8 cellular contexts compared by ENCODE assay signal in the genomic region with DNA sequence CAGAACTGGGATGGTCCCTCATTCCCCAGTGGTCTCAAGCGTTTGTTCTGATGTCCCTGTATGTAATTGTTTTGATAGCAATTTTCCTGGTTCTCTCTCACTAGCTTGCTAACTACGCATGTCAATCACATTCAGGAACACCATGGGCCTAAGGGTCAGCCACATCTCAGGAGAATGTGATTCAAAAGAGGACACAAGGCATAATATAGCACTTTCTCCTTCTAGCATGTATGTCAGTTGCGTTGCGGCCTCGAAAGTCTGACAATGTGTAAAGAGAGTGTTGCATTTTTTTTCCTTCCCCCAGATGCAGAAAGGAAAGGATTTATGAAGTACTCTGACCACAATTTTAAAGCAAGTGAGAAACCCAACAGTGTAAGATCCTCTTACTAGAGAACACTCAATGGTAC.
A peak's percentile ranks its signal among the peaks of the same experiment; 100 is the strongest.
DNase-seq lines count a peak whose midpoint lies in the region; FAIRE-seq and TF ChIP-seq lines count a peak whose summit lies in the region.

No MANE protein-coding gene starts in this region.

- no peak for TF ChIP-seq POLR2A in H54 (IDR thresholded peaks at IDR 0.05; ENCODE audit: low read depth, low read length)

- no peaks in the 10 kb centered on the region for H3K79me2 ChIP-seq in parathyroid adenoma

- peak overlapping the region; percentile 6 for H3K9ac ChIP-seq in SK-N-MC (ENCODE audit: insufficient read length)
- no peak overlapping the region for H3K9ac ChIP-seq in parathyroid adenoma

- TF ChIP-seq CTCF in epithelial cell of esophagus (IDR thresholded peaks at IDR 0.05; ENCODE audit: insufficient read depth, low read depth, low read length, missing control alignments): no peak
- no peak for TF ChIP-seq CTCF in parathyroid adenoma (IDR thresholded peaks at IDR 0.05)

- H3K9me3 ChIP-seq in SK-N-MC (ENCODE audit: low read depth, low read length) (no peaks in the 10 kb centered on the region), parathyroid adenoma (ENCODE audit: control insufficient read depth, low read length) (no peaks in the 10 kb centered on the region)

- H3K36me3 ChIP-seq in SK-N-MC (ENCODE audit: insufficient read depth, low read length) (no peaks in the 10 kb centered on the region), parathyroid adenoma (ENCODE audit: control insufficient read depth, insufficient read depth, low read length) (no peaks in the 10 kb centered on the region)

- peak; percentile 61 for DNase-seq in NCI-H82 (lab: John Stamatoyannopoulos, UW)
- no peak for DNase-seq in NCI-H82 treated with DMSO at 0.1 percent for 48 hours (lab: John Stamatoyannopoulos, UW; ENCODE audit: unreplicated experiment)
- no peak for DNase-seq in SK-N-MC (ENCODE audit: low read depth, low spot score)
- no peak for DNase-seq in epithelial cell of esophagus (ENCODE audit: low read depth)
- no peak for DNase-seq in GOT3 (lab: John Stamatoyannopoulos, UW)
- DNase-seq in H54 (ENCODE audit: insufficient read length, low spot score): no peak
- no peak for DNase-seq in central memory CD4-positive, alpha-beta T cell

- H3K4me3 ChIP-seq in SK-N-MC (peak overlapping the region; percentile 86), epithelial cell of esophagus (ENCODE audit: low read length) (peak overlapping the region; percentile 54), parathyroid adenoma (ENCODE audit: low read depth, low read length) (peak overlapping the region; percentile 70)

- no peak for FAIRE-seq in H54 (lab: Jason Lieb, UNC)

- peak overlapping the region; percentile 7; the same call in 1 of the 2 replicates for H3K27ac ChIP-seq in SK-N-MC
- peak overlapping the region; percentile 91 for H3K27ac ChIP-seq in parathyroid adenoma

- peak overlapping the region; percentile 77 for H3K4me2 ChIP-seq in parathyroid adenoma (ENCODE audit: low read length)

- peak overlapping the region; percentile 82 for H2AFZ ChIP-seq in parathyroid adenoma

- no peaks in the 10 kb centered on the region for H3K4me1 ChIP-seq in parathyroid adenoma

- H3K27me3 ChIP-seq in parathyroid adenoma (ENCODE audit: control insufficient read depth, insufficient read depth, low read length): no peaks in the 10 kb centered on the region
